In genomic region chr18:33577688-33578370, GRCh38 we compare ENCODE assay signal across 8 cellular contexts. TPM values are rescaled to one million over a fixed set of nuclear protein-coding genes. Genes with fewer than 3 reads are reported as not detected.
DNase-seq lines count a peak whose midpoint lies in the region; ATAC-seq, FAIRE-seq and TF ChIP-seq lines count a peak whose summit lies in the region.

ASXL3 (plus strand) TSS chr18:33578219; CDS start chr18:33578632, 413 bp downstream.

- peak within 1 kb of the TSS; percentile 94 for H3K4me2 ChIP-seq in smooth muscle cell

- H3K9me3 ChIP-seq in breast epithelium, result no peaks in the 10 kb centered on the region
- no peaks in the 10 kb centered on the region for H3K9me3 ChIP-seq in kidney (ENCODE audit: control insufficient read depth in 1 of 2, low read length in 2 of 2)
- no peaks in the 10 kb centered on the region for H3K9me3 ChIP-seq in smooth muscle cell (replicated peaks; ENCODE audit: low read depth)

- peaks cover 5% of the 10 kb centered on the region for H3K4me1 Mint-ChIP-seq in activated naive CD4-positive, alpha-beta T cell treated with anti-CD3 and anti-CD28 coated beads, Interleukin-2, amount 50 U/mL, for 24 hours

- intact Hi-C loops in breast epithelium (cut with DNase I; ENCODE audit: low total_unique reads) (no loop called here), kidney (cut with DNase I) (no loop called here)

- no peak within 1 kb of the TSS for H3K27ac Mint-ChIP-seq in activated naive CD4-positive, alpha-beta T cell treated with anti-CD3 and anti-CD28 coated beads, Interleukin-2, amount 50 U/mL, for 24 hours

- 2% methylated on average over 37 of the region's 70 CpGs for WGBS in smooth muscle cell (ENCODE audit: low lambda C conversion rate)

- H3K36me3 Mint-ChIP-seq in activated naive CD4-positive, alpha-beta T cell treated with anti-CD3 and anti-CD28 coated beads, Interleukin-2, amount 50 U/mL, for 24 hours, result peaks cover 3% of the 10 kb centered on the region

- no peaks in the 10 kb centered on the region for H3K36me3 ChIP-seq in breast epithelium
- no peaks in the 10 kb centered on the region for H3K36me3 ChIP-seq in kidney (ENCODE audit: control insufficient read depth in 1 of 2, insufficient read depth in 2 of 2, low read length in 2 of 2)
- no peaks in the 10 kb centered on the region for H3K36me3 ChIP-seq in smooth muscle cell (ENCODE audit: low read depth)

- peaks cover 9% of the 10 kb centered on the region for H3K79me2 ChIP-seq in smooth muscle cell (ENCODE audit: low read depth)

- no peak for TF ChIP-seq CTCF in breast epithelium (IDR thresholded peaks at IDR 0.05)
- TF ChIP-seq CTCF in kidney (IDR thresholded peaks at IDR 0.05; ENCODE audit: borderline replicate concordance, extremely low read depth, insufficient read depth), result no peak
- no peak for TF ChIP-seq CTCF in smooth muscle cell (IDR thresholded peaks at IDR 0.05; ENCODE audit: borderline replicate concordance, insufficient read depth, poor library complexity, severe bottlenecking)

- FAIRE-seq in kidney (lab: Jason Lieb, UNC), result no peak

- H3F3A ChIP-seq in smooth muscle cell (ENCODE audit: low read depth), result peaks cover 14% of the 10 kb centered on the region

- peak within 1 kb of the TSS; percentile 44 to 84 for H3K9ac ChIP-seq in kidney (ENCODE audit: low read length in 2 of 2)
- peak within 1 kb of the TSS; percentile 91 for H3K9ac ChIP-seq in smooth muscle cell (ENCODE audit: low read depth)

- peak within 1 kb of the TSS; percentile 95 for H2AFZ ChIP-seq in smooth muscle cell (ENCODE audit: low read depth)

- no peak for DNase-seq in activated naive CD4-positive, alpha-beta T cell treated with Interleukin-2 at 50 U/mL for 16 hours
- peak; percentile 70 for DNase-seq in NCI-H2196 (lab: John Stamatoyannopoulos, UW; ENCODE audit: unreplicated experiment)
- DNase-seq in breast epithelium (ENCODE audit: low spot score in 2 of 2), result no peak
- peak; percentile 84 for DNase-seq in kidney
- DNase-seq in smooth muscle cell (lab: John Stamatoyannopoulos, UW; ENCODE audit: unreplicated experiment), result no peak
- no peak for DNase-seq in stimulated activated CD4-positive, alpha-beta T cell treated with anti-CD3 and anti-CD28 coated beads, Interleukin-1b, Interleukin-23, amount 100 ng/mL, for 48 hours

- H3K27me3 ChIP-seq in breast epithelium (peaks cover 0 to 16% of the 10 kb centered on the region in 2 donors), smooth muscle cell (ENCODE audit: low read depth) (no peaks in the 10 kb centered on the region)

- H3K4me1 ChIP-seq in breast epithelium (no peaks in the 10 kb centered on the region), kidney (ENCODE audit: control insufficient read depth in 1 of 2, insufficient read depth in 1 of 2, low read depth in 1 of 2, low read length in 2 of 2) (peaks cover 1 to 4% of the 10 kb centered on the region in 2 donors), smooth muscle cell (ENCODE audit: low read depth) (peaks cover 29% of the 10 kb centered on the region)

- no peak for TF ChIP-seq POLR2A in breast epithelium (IDR thresholded peaks at IDR 0.05)

- peak within 1 kb of the TSS; percentile 56 for H3K4me3 Mint-ChIP-seq in activated naive CD4-positive, alpha-beta T cell treated with anti-CD3 and anti-CD28 coated beads, Interleukin-2, amount 50 U/mL, for 24 hours

- no peak for ATAC-seq in HG03280 (IDR thresholded peaks at IDR 0.05; ENCODE audit: unreplicated experiment)

- peak within 1 kb of the TSS; percentile 66 to 88 (median 68) for H3K4me3 ChIP-seq in breast epithelium
- H3K4me3 ChIP-seq in kidney (ENCODE audit: low read length in 2 of 2), result peak within 1 kb of the TSS; percentile 94 to 99
- peak within 1 kb of the TSS; percentile 87 for H3K4me3 ChIP-seq in smooth muscle cell

- H3K27me3 Mint-ChIP-seq in activated naive CD4-positive, alpha-beta T cell treated with anti-CD3 and anti-CD28 coated beads, Interleukin-2, amount 50 U/mL, for 24 hours, result peaks cover 20% of the 10 kb centered on the region

- peaks cover 5% of the 10 kb centered on the region for H3K9me3 Mint-ChIP-seq in activated naive CD4-positive, alpha-beta T cell treated with anti-CD3 and anti-CD28 coated beads, Interleukin-2, amount 50 U/mL, for 24 hours

- H4K20me1 ChIP-seq in smooth muscle cell (ENCODE audit: low read depth), result no peaks in the 10 kb centered on the region

- H3K27ac ChIP-seq in breast epithelium, result peak within 1 kb of the TSS; percentile 86 to 93
- H3K27ac ChIP-seq in kidney (ENCODE audit: low read depth in 2 of 2, low read length in 2 of 2), result peak within 1 kb of the TSS; percentile 94 to 97
- peak within 1 kb of the TSS; percentile 44 for H3K27ac ChIP-seq in smooth muscle cell (ENCODE audit: low read depth)

RNA-seq across cellular contexts. Expression of gene ASXL3, which starts in this region (rescaled TPM):
- total RNA-seq in breast epithelium (1 to 10 TPM in 1 of 3 donors, under 1 TPM in 2; 0.96 to 3.4 (median 0.98) TPM), kidney (10.4 TPM), smooth muscle cell (2.9 and 5.9 TPM in 2 replicates)
- polyA plus RNA-seq in kidney (ENCODE audit: insufficient read depth, low read depth, low replicate concordance) (0.71 TPM), smooth muscle cell (0.70 and 1.2 TPM in 2 replicates)

Comparison
In these comparisons a context has a peak if more than half of its experiments do, and no peak if none do; other contexts are left out.
1. DNase-seq: peak in NCI-H2196 (single experiment) and kidney (single experiment); none in activated naive CD4-positive, alpha-beta T cell treated with Interleukin-2 at 50 U/mL for 16 hours (single experiment), breast epithelium (0 of 2), smooth muscle cell (single experiment) and stimulated activated CD4-positive, alpha-beta T cell treated with anti-CD3 and anti-CD28 coated beads, Interleukin-1b, Interleukin-23, amount 100 ng/mL, for 48 hours (single experiment).
2. H3K27ac ChIP-seq: peak in every context shown above with its lines; median percentile 96 in kidney; 90 in breast epithelium; 44 in smooth muscle cell.
3. Peak in every context shown above with its lines, with median percentiles within 50 percentile points of each other: H3K4me3 ChIP-seq.